In genomic region chr6:84862843-84863242, GRCh38 we compare ENCODE assay signal across 40 cellular contexts.
"Had no signal": no experiment of that assay in that cellular context is flagged by ENCODE, and none has a peak within 500 bp of the region (broad histone marks: within the 10 kb centered on the region; RNA-seq: fewer than 3 reads in every experiment).

No MANE protein-coding gene starts in this region.

- H3K36me3 Mint-ChIP-seq: activated naive CD4-positive, alpha-beta T cell treated with anti-CD3 and anti-CD28 coated beads, Interleukin-2, amount 10 ng/mL, durations not matched to agents 7 days and 5 days; activated naive CD4-positive, alpha-beta T cell treated with anti-CD3 and anti-CD28 coated beads, Interleukin-2, amount 50 U/mL, for 24 hours; activated naive CD4-positive, alpha-beta T cell treated with anti-CD3 and anti-CD28 coated beads, Interleukin-2, amount 50 U/mL, for 72 hours; activated naive CD8-positive, alpha-beta T cell; activated naive CD8-positive, alpha-beta T cell treated with anti-CD3 and anti-CD28 coated beads for 36 hours; activated naive CD8-positive, alpha-beta T cell treated with anti-CD3 and anti-CD28 coated beads, Interleukin-2, amount 10 ng/mL, durations not matched to agents 7 days and 5 days; brain had no signal

- H3K4me1 ChIP-seq: adrenal gland, ascending aorta, body of pancreas, breast epithelium had no signal

- H3K27ac Mint-ChIP-seq: activated naive CD4-positive, alpha-beta T cell treated with anti-CD3 and anti-CD28 coated beads for 36 hours; activated naive CD4-positive, alpha-beta T cell treated with anti-CD3 and anti-CD28 coated beads, Interleukin-2, amount 10 ng/mL, durations not matched to agents 7 days and 5 days; activated naive CD4-positive, alpha-beta T cell treated with anti-CD3 and anti-CD28 coated beads, Interleukin-2, amount 50 U/mL, for 24 hours; activated naive CD4-positive, alpha-beta T cell treated with anti-CD3 and anti-CD28 coated beads, Interleukin-2, amount 50 U/mL, for 72 hours; activated naive CD8-positive, alpha-beta T cell; activated naive CD8-positive, alpha-beta T cell treated with anti-CD3 and anti-CD28 coated beads for 36 hours; activated naive CD8-positive, alpha-beta T cell treated with anti-CD3 and anti-CD28 coated beads, Interleukin-2, amount 10 ng/mL, durations not matched to agents 7 days and 5 days; activated naive CD8-positive, alpha-beta T cell treated with anti-CD3 and anti-CD28 coated beads, Interleukin-2, amount 50 U/mL, for 24 hours; activated T-cell treated with anti-CD3 and anti-CD28 coated beads, Interleukin-2, amount 50 U/mL, for 24 hours; activated T-cell treated with anti-CD3 and anti-CD28 coated beads, Interleukin-2, amount 50 U/mL, for 72 hours; activated T-helper 1 cell treated with anti-CD3 and anti-CD28 coated beads, Interleukin-12 subunit alpha, Interleukin-12 subunit beta, Interleukin-2, Interleukin-4 antibody, amounts not matched to agents 30 ng/mL and 10 ng/mL and 1 ng/mL, durations not matched to agents 14 hours and 24 hours and 36 hours; activated T-helper 17 cell treated with anti-CD3 and anti-CD28 coated beads, Interleukin-2, amount 50 U/mL, for 72 hours; activated T-helper 2 cell treated with anti-CD3 and anti-CD28 coated beads, Interferon-gamma antibody, Interleukin-2, Interleukin-4, amounts not matched to agents 10 μg/mL and 5 μg/mL and 100 μg/mL, durations not matched to agents 14 hours and 24 hours and 36 hours; brain had no signal

- H3K4me3 Mint-ChIP-seq: activated naive CD4-positive, alpha-beta T cell treated with anti-CD3 and anti-CD28 coated beads for 36 hours; activated naive CD4-positive, alpha-beta T cell treated with anti-CD3 and anti-CD28 coated beads, Interleukin-2, amount 10 ng/mL, durations not matched to agents 7 days and 5 days; activated naive CD4-positive, alpha-beta T cell treated with anti-CD3 and anti-CD28 coated beads, Interleukin-2, amount 50 U/mL, for 24 hours; activated naive CD8-positive, alpha-beta T cell; activated naive CD8-positive, alpha-beta T cell treated with anti-CD3 and anti-CD28 coated beads for 36 hours; activated naive CD8-positive, alpha-beta T cell treated with anti-CD3 and anti-CD28 coated beads, Interleukin-2, amount 10 ng/mL, durations not matched to agents 7 days and 5 days; activated naive CD8-positive, alpha-beta T cell treated with anti-CD3 and anti-CD28 coated beads, Interleukin-2, amount 50 U/mL, for 24 hours; activated T-cell treated with anti-CD3 and anti-CD28 coated beads, Interleukin-2, amount 50 U/mL, for 24 hours; activated T-cell treated with anti-CD3 and anti-CD28 coated beads, Interleukin-2, amount 50 U/mL, for 4 hours; activated T-cell treated with anti-CD3 and anti-CD28 coated beads, Interleukin-2, amount 50 U/mL, for 72 hours; activated T-helper 1 cell treated with anti-CD3 and anti-CD28 coated beads, Interleukin-12 subunit alpha, Interleukin-12 subunit beta, Interleukin-2, Interleukin-4 antibody, amounts not matched to agents 30 ng/mL and 10 ng/mL and 1 ng/mL, durations not matched to agents 14 hours and 24 hours and 36 hours; activated T-helper 17 cell treated with anti-CD3 and anti-CD28 coated beads, Interleukin-2, amount 50 U/mL, for 72 hours; brain; central memory CD8-positive, alpha-beta T cell had no signal

- H3K36me3 ChIP-seq: adrenal gland, ascending aorta, brain microvascular endothelial cell, breast epithelium, cardiac muscle cell had no signal

- H3K27ac ChIP-seq: adrenal gland, ascending aorta, body of pancreas, brain microvascular endothelial cell, breast epithelium, cardiac muscle cell had no signal

- H3K4me1 Mint-ChIP-seq: activated naive CD4-positive, alpha-beta T cell treated with anti-CD3 and anti-CD28 coated beads, Interleukin-2, amount 10 ng/mL, durations not matched to agents 7 days and 5 days; activated naive CD4-positive, alpha-beta T cell treated with anti-CD3 and anti-CD28 coated beads, Interleukin-2, amount 50 U/mL, for 24 hours; activated naive CD8-positive, alpha-beta T cell treated with anti-CD3 and anti-CD28 coated beads for 36 hours; activated naive CD8-positive, alpha-beta T cell treated with anti-CD3 and anti-CD28 coated beads, Interleukin-2, amount 10 ng/mL, durations not matched to agents 7 days and 5 days; activated naive CD8-positive, alpha-beta T cell treated with anti-CD3 and anti-CD28 coated beads, Interleukin-2, amount 50 U/mL, for 24 hours; activated T-helper 17 cell treated with anti-CD3 and anti-CD28 coated beads, Interleukin-2, amount 50 U/mL, for 72 hours; brain; central memory CD8-positive, alpha-beta T cell had no signal

- DNase-seq: activated effector memory CD4-positive, alpha-beta T cell treated with anti-CD3 and anti-CD28 coated beads, Interleukin-2, amount 50 U/mL, for 16 hours; activated effector memory CD4-positive, alpha-beta T cell treated with Interleukin-2 at 50 U/mL for 16 hours; activated gamma-delta T cell; activated gamma-delta T cell treated with Interleukin-2 at 50 U/mL for 16 hours; activated naive CD4-positive, alpha-beta T cell; activated naive CD4-positive, alpha-beta T cell treated with anti-CD3 and anti-CD28 coated beads for 36 hours; activated naive CD4-positive, alpha-beta T cell treated with anti-CD3 and anti-CD28 coated beads, Interleukin-2, amount 10 ng/mL, durations not matched to agents 7 days and 5 days; activated naive CD4-positive, alpha-beta T cell treated with anti-CD3 and anti-CD28 coated beads, Interleukin-2, amount 50 U/mL, for 16 hours; activated naive CD4-positive, alpha-beta T cell treated with Interleukin-2 at 50 U/mL for 16 hours; activated naive CD8-positive, alpha-beta T cell treated with anti-CD3 and anti-CD28 coated beads for 36 hours; activated naive CD8-positive, alpha-beta T cell treated with anti-CD3 and anti-CD28 coated beads, Interleukin-2, amount 10 ng/mL, durations not matched to agents 7 days and 5 days; activated naive CD8-positive, alpha-beta T cell treated with anti-CD3 and anti-CD28 coated beads, Interleukin-2, amount 50 U/mL, for 24 hours; activated T-cell treated with anti-CD3 and anti-CD28 coated beads, Interleukin-2, amount 50 U/mL, for 1 hour; activated T-cell treated with anti-CD3 and anti-CD28 coated beads, Interleukin-2, amount 50 U/mL, for 24 hours; activated T-cell treated with anti-CD3 and anti-CD28 coated beads, Interleukin-2, amount 50 U/mL, for 4 hours; activated T-cell treated with anti-CD3 and anti-CD28 coated beads, Interleukin-2, amount 50 U/mL, for 48 hours; activated T-cell treated with anti-CD3 and anti-CD28 coated beads, Interleukin-2, amount 50 U/mL, for 72 hours; adrenal gland; amniotic stem cell; amygdala; anterior cingulate cortex; aorta; body of pancreas; brain microvascular endothelial cell; caudate nucleus; central memory CD4-positive, alpha-beta T cell; cerebellar nuclear complex had no signal

- FAIRE-seq: astrocyte, bronchial epithelial cell had no signal

- H3K27me3 ChIP-seq: adrenal gland, ascending aorta, body of pancreas, brain microvascular endothelial cell, breast epithelium, cardiac muscle cell had no signal

- H3K9me3 Mint-ChIP-seq: activated naive CD4-positive, alpha-beta T cell treated with anti-CD3 and anti-CD28 coated beads for 36 hours; activated naive CD4-positive, alpha-beta T cell treated with anti-CD3 and anti-CD28 coated beads, Interleukin-2, amount 10 ng/mL, durations not matched to agents 7 days and 5 days; activated naive CD4-positive, alpha-beta T cell treated with anti-CD3 and anti-CD28 coated beads, Interleukin-2, amount 50 U/mL, for 24 hours; activated naive CD8-positive, alpha-beta T cell treated with anti-CD3 and anti-CD28 coated beads for 36 hours; activated naive CD8-positive, alpha-beta T cell treated with anti-CD3 and anti-CD28 coated beads, Interleukin-2, amount 50 U/mL, for 24 hours; activated T-cell treated with anti-CD3 and anti-CD28 coated beads, Interleukin-2, amount 50 U/mL, for 24 hours; activated T-cell treated with anti-CD3 and anti-CD28 coated beads, Interleukin-2, amount 50 U/mL, for 4 hours; activated T-helper 1 cell treated with anti-CD3 and anti-CD28 coated beads, Interleukin-12 subunit alpha, Interleukin-12 subunit beta, Interleukin-2, Interleukin-4 antibody, amounts not matched to agents 30 ng/mL and 10 ng/mL and 1 ng/mL, durations not matched to agents 14 hours and 24 hours and 36 hours; brain; central memory CD8-positive, alpha-beta T cell had no signal

- H3K27me3 Mint-ChIP-seq: activated naive CD4-positive, alpha-beta T cell treated with anti-CD3 and anti-CD28 coated beads, Interleukin-2, amount 10 ng/mL, durations not matched to agents 7 days and 5 days; activated naive CD4-positive, alpha-beta T cell treated with anti-CD3 and anti-CD28 coated beads, Interleukin-2, amount 50 U/mL, for 24 hours; activated naive CD8-positive, alpha-beta T cell; activated naive CD8-positive, alpha-beta T cell treated with anti-CD3 and anti-CD28 coated beads for 36 hours; activated naive CD8-positive, alpha-beta T cell treated with anti-CD3 and anti-CD28 coated beads, Interleukin-2, amount 10 ng/mL, durations not matched to agents 7 days and 5 days; activated naive CD8-positive, alpha-beta T cell treated with anti-CD3 and anti-CD28 coated beads, Interleukin-2, amount 50 U/mL, for 24 hours; activated T-cell treated with anti-CD3 and anti-CD28 coated beads, Interleukin-2, amount 50 U/mL, for 24 hours; activated T-helper 17 cell treated with anti-CD3 and anti-CD28 coated beads, Interleukin-2, amount 50 U/mL, for 72 hours; central memory CD8-positive, alpha-beta T cell had no signal

- H3K9me3 ChIP-seq: adrenal gland, ascending aorta, body of pancreas, breast epithelium had no signal

- H3K4me3 ChIP-seq: adrenal gland, ascending aorta, body of pancreas, breast epithelium, cardiac muscle cell had no signal

- ATAC-seq: activated naive CD4-positive, alpha-beta T cell treated with anti-CD3 and anti-CD28 coated beads, Interleukin-2, amount 50 U/mL, for 72 hours; activated naive CD8-positive, alpha-beta T cell treated with anti-CD3 and anti-CD28 coated beads, Interleukin-2, amount 50 U/mL, for 24 hours; activated T-cell treated with anti-CD3 and anti-CD28 coated beads, Interleukin-2, amount 50 U/mL, for 4 hours; activated T-cell treated with anti-CD3 and anti-CD28 coated beads, Interleukin-2, amount 50 U/mL, for 72 hours; activated T-helper 17 cell treated with anti-CD3 and anti-CD28 coated beads, Interleukin-2, amount 50 U/mL, for 72 hours; body of pancreas had no signal
